Comparison of ENCODE assay signal across 13 cellular contexts in the genomic region with DNA sequence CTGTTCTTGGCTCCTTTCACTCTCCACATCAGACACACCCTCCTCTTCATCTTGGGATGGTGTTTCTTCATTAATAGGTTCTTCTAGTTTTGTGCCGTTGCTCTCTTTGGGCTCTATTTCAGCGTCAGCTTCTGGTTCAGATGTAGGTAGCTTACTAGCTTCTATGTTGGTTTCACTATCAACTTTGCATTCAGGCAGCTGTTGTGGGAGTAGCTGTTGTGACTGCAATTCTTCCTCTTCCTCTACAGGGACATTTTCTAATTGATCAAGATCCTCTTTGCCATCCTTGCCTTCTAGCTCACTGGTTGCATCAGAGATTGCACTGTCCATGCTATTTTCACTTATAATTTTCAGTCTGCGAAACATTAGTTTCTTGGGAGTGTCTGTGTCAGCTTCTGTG.
A peak's percentile ranks its signal among the peaks of the same experiment; 100 is the strongest.
DNase-seq lines count a peak whose midpoint lies in the region; ATAC-seq lines count a peak whose summit lies in the region.
"Had no signal": no experiment of that assay in that cellular context is flagged by ENCODE, and none has a peak within 500 bp of the region (broad histone marks: within the 10 kb centered on the region; RNA-seq: fewer than 3 reads in every experiment).

No MANE protein-coding gene starts in this region.

- H4K91ac ChIP-seq in neuronal stem cell (ENCODE audit: low read depth, low read length, poor library complexity), result no peak overlapping the region

- H2BK120ac ChIP-seq in neuronal stem cell (ENCODE audit: low read depth, low read length), result no peak overlapping the region

- H3K4me1 Mint-ChIP-seq in activated CD8-positive, alpha-beta memory T cell treated with anti-CD3 and anti-CD28 coated beads, Interleukin-2, amount 10 ng/mL, durations not matched to agents 7 days and 5 days, result peaks cover 35% of the 10 kb centered on the region
- peaks cover 14% of the 10 kb centered on the region for H3K4me1 Mint-ChIP-seq in memory B cell
- H3K4me1 Mint-ChIP-seq: mesothelial cell of epicardium had no signal

- H3K9me3 Mint-ChIP-seq in activated CD8-positive, alpha-beta memory T cell treated with anti-CD3 and anti-CD28 coated beads, Interleukin-2, amount 10 ng/mL, durations not matched to agents 7 days and 5 days (ENCODE audit: low read depth), result no peaks in the 10 kb centered on the region
- H3K9me3 Mint-ChIP-seq in memory B cell, result no peaks in the 10 kb centered on the region
- H3K9me3 Mint-ChIP-seq: mesothelial cell of epicardium had no signal

- WGBS in neuronal stem cell (ENCODE audit: extremely low coverage in 2 of 2, insufficient read length in 2 of 2, insufficient replicate concordance in 1 of 2), 2 donors, result no CpG with 5 or more reads among the region's 3 CpGs

- H3K23ac ChIP-seq in neuronal stem cell (ENCODE audit: low read depth, low read length, poor library complexity), result no peak overlapping the region

- peaks cover 56% of the 10 kb centered on the region for H3K36me3 Mint-ChIP-seq in activated CD8-positive, alpha-beta memory T cell treated with anti-CD3 and anti-CD28 coated beads, Interleukin-2, amount 10 ng/mL, durations not matched to agents 7 days and 5 days
- peaks cover 38% of the 10 kb centered on the region for H3K36me3 Mint-ChIP-seq in memory B cell

- H3K9ac ChIP-seq in neuronal stem cell (ENCODE audit: low read depth, low read length, poor library complexity), result no peak overlapping the region

- H3K79me1 ChIP-seq in neuronal stem cell (ENCODE audit: low read depth, low read length), result no peaks in the 10 kb centered on the region

- H2AFZ ChIP-seq in neuronal stem cell (ENCODE audit: low read length), result no peak overlapping the region

- no peak overlapping the region for H3K4me2 ChIP-seq in neuronal stem cell (ENCODE audit: insufficient read depth, low read length, poor library complexity, severe bottlenecking)

- H3K18ac ChIP-seq in neuronal stem cell (ENCODE audit: low read length), result no peak overlapping the region

- H3K9me3 ChIP-seq in neuronal stem cell (replicated peaks in 1 of 2; ENCODE audit: control insufficient read depth in 2 of 2, insufficient read depth in 1 of 2, low read depth in 1 of 2, low read length in 2 of 2), result no peaks in the 10 kb centered on the region
- H3K9me3 ChIP-seq: Peyer's patch had no signal

- H3K4ac ChIP-seq in neuronal stem cell (ENCODE audit: low read length), result no peak overlapping the region

- DNase-seq in activated CD8-positive, alpha-beta memory T cell treated with anti-CD3 and anti-CD28 coated beads, Interleukin-2, amount 10 ng/mL, durations not matched to agents 7 days and 5 days, result no peak
- DNase-seq in activated CD8-positive, alpha-beta memory T cell treated with anti-CD3 and anti-CD28 coated beads, Interleukin-2, amount 50 U/mL, for 4 hours, result no peak
- peak; percentile 83 for DNase-seq in SIG-M5 treated with dmso at 0.1 percent for 504 hours (lab: John Stamatoyannopoulos, UW; ENCODE audit: unreplicated experiment)
- DNase-seq in memory B cell (ENCODE audit: low spot score in 2 of 2), result peak in 1 of 2 donors; percentile 7
- DNase-seq in neuronal stem cell (ENCODE audit: low spot score), result no peak
- DNase-seq in NCI-H2196 (lab: John Stamatoyannopoulos, UW; ENCODE audit: unreplicated experiment), result no peak
- DNase-seq: effector CD8-positive, alpha-beta T cell; NCI-H2029; Peyer's patch; right cardiac atrium had no signal

- H2BK15ac ChIP-seq in neuronal stem cell (ENCODE audit: low read length), result no peak overlapping the region

- no peak overlapping the region for H2BK5ac ChIP-seq in neuronal stem cell (ENCODE audit: low read length)

- H3K4me1 ChIP-seq in neuronal stem cell (ENCODE audit: control insufficient read depth in 2 of 2, insufficient read depth in 1 of 2, low read depth in 1 of 2, low read length in 2 of 2), result peaks cover 0 to 1% of the 10 kb centered on the region in 2 donors
- H3K4me1 ChIP-seq: Peyer's patch had no signal

- peaks cover 21 to 97% of the 10 kb centered on the region in 2 donors for H3K36me3 ChIP-seq in neuronal stem cell (replicated peaks in 1 of 2; ENCODE audit: control insufficient read depth in 2 of 2, insufficient read depth in 2 of 2, low read length in 2 of 2)

- CTCF ChIA-PET in activated CD8-positive, alpha-beta memory T cell treated with anti-CD3 and anti-CD28 coated beads, Interleukin-2, amount 10 ng/mL, durations not matched to agents 7 days and 5 days (lab: Charles Lee), result interaction anchor here (1.3 kb wide), 1 partner anchor 25 kb away, joined by 3 read pairs; no protein-coding TSS in a partner anchor

- H2AK5ac ChIP-seq in neuronal stem cell (ENCODE audit: low read depth, low read length), result no peak overlapping the region

- ATAC-seq in activated CD8-positive, alpha-beta memory T cell treated with anti-CD3 and anti-CD28 coated beads, Interleukin-2, amount 10 ng/mL, durations not matched to agents 7 days and 5 days, result peak; percentile 33
- ATAC-seq in HG02610 (IDR thresholded peaks at IDR 0.05; ENCODE audit: unreplicated experiment) (peak; percentile 49), memory B cell (ENCODE audit: low read depth) (peak; percentile 94), GM18873 (IDR thresholded peaks at IDR 0.05; ENCODE audit: low FRiP score, unreplicated experiment) (no peak)
- ATAC-seq: right cardiac atrium had no signal

- no peak overlapping the region for H3K27ac ChIP-seq in neuronal stem cell (replicated peaks; ENCODE audit: low read length)
- H3K27ac ChIP-seq: Peyer's patch had no signal

- no peak overlapping the region for H4K8ac ChIP-seq in neuronal stem cell (ENCODE audit: low read depth, low read length)

- no peak overlapping the region for H2BK12ac ChIP-seq in neuronal stem cell (ENCODE audit: low read length)

- no peaks in the 10 kb centered on the region for H3K27me3 ChIP-seq in neuronal stem cell (ENCODE audit: control insufficient read depth in 3 of 3, insufficient read depth in 3 of 3, low read depth in 1 of 3, low read length in 3 of 3)
- H3K27me3 ChIP-seq: Peyer's patch had no signal

- no peak overlapping the region for H3K4me3 ChIP-seq in neuronal stem cell (ENCODE audit: low read length in 2 of 2)
- H3K4me3 ChIP-seq: Peyer's patch had no signal

- no peaks in the 10 kb centered on the region for H3K27me3 Mint-ChIP-seq in activated CD8-positive, alpha-beta memory T cell treated with anti-CD3 and anti-CD28 coated beads, Interleukin-2, amount 10 ng/mL, durations not matched to agents 7 days and 5 days
- H3K27me3 Mint-ChIP-seq in memory B cell, result no peaks in the 10 kb centered on the region

- no peak overlapping the region for H3K14ac ChIP-seq in neuronal stem cell (ENCODE audit: low read length)

- H3K4me3 Mint-ChIP-seq in activated CD8-positive, alpha-beta memory T cell treated with anti-CD3 and anti-CD28 coated beads, Interleukin-2, amount 10 ng/mL, durations not matched to agents 7 days and 5 days, result no peak overlapping the region
- H3K4me3 Mint-ChIP-seq in memory B cell, result peak overlapping the region; percentile 79
- H3K4me3 Mint-ChIP-seq: mesothelial cell of epicardium had no signal

- peak overlapping the region; percentile 59 for H3K27ac Mint-ChIP-seq in activated CD8-positive, alpha-beta memory T cell treated with anti-CD3 and anti-CD28 coated beads, Interleukin-2, amount 10 ng/mL, durations not matched to agents 7 days and 5 days
- peak overlapping the region; percentile 96 for H3K27ac Mint-ChIP-seq in memory B cell
- H3K27ac Mint-ChIP-seq: mesothelial cell of epicardium had no signal
